ENCODE assay signal across 1 cellular context in the genomic region with DNA sequence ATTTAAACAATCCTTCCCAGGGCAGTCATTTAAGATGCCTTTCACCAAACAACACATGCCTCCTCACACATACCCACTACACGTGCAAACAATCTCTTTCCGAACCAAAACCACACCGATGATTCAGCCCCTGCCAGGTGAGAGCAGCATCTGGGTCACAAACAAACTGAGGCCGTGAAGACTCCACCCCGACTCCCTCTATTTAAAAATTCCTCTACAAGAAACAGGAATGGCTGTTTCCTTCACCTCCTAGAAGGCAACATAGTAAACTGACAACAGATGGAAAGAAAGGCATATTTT.
TF ChIP-seq lines count a peak whose summit lies in the region.

No MANE protein-coding gene starts in this region.

TF ChIP-seq in H1, 55 proteins besides CTCF, POLR2A, EP300 and RAD21:
- TF ChIP-seq, protein P1, sequence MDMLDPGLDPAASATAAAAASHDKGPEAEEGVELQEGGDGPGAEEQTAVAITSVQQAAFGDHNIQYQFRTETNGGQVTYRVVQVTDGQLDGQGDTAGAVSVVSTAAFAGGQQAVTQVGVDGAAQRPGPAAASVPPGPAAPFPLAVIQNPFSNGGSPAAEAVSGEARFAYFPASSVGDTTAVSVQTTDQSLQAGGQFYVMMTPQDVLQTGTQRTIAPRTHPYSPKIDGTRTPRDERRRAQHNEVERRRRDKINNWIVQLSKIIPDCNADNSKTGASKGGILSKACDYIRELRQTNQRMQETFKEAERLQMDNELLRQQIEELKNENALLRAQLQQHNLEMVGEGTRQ (IDR thresholded peaks at IDR 0.05; ENCODE audit: low read length), result no peak
- TF ChIP-seq, protein P2, sequence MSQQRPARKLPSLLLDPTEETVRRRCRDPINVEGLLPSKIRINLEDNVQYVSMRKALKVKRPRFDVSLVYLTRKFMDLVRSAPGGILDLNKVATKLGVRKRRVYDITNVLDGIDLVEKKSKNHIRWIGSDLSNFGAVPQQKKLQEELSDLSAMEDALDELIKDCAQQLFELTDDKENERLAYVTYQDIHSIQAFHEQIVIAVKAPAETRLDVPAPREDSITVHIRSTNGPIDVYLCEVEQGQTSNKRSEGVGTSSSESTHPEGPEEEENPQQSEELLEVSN (IDR thresholded peaks at IDR 0.05), result no peak
- TF ChIP-seq RBBP5 (IDR thresholded peaks at IDR 0.05; ENCODE audit: borderline replicate concordance, low read depth, low read length) (no peak), JUND (IDR thresholded peaks at IDR 0.05; ENCODE audit: low read length) (no peak)
